Comparison of ENCODE assay signal across 3 cellular contexts in genomic region chr7:106010331-106010730, GRCh38.
TF ChIP-seq lines count a peak whose summit lies in the region.

No MANE protein-coding gene starts in this region.

TF ChIP-seq in IMR-90, 13 proteins besides CTCF, POLR2A, EP300 and RAD21:
- TF ChIP-seq RCOR1 (IDR thresholded peaks at IDR 0.05; ENCODE audit: insufficient replicate concordance, low read length), result no peak
- peak; percentile 91 for TF ChIP-seq CEBPB (IDR thresholded peaks at IDR 0.05; ENCODE audit: low read depth, low read length)
- TF ChIP-seq ELK1 (IDR thresholded peaks at IDR 0.05; ENCODE audit: borderline replicate concordance, low read depth, low read length), result no peak
TF ChIP-seq in IMR-90: peak in this region for 1.

TF ChIP-seq in K562, 482 proteins besides CTCF, POLR2A, EP300 and RAD21:
- no peak for TF ChIP-seq ZNF124 (CRISPR knock-in tag; IDR thresholded peaks at IDR 0.05)
- no peak for TF ChIP-seq KLF6 (CRISPR knock-in tag; IDR thresholded peaks at IDR 0.05; ENCODE audit: borderline replicate concordance)
- 0 out of 2 replicates have a peak, but pooled peaks have one; percentile 3 for TF ChIP-seq BHLHE40 (IDR thresholded peaks at IDR 0.05; ENCODE audit: low read length)
- peak; percentile 63; the same call in 1 of the 2 replicates for TF ChIP-seq CEBPG (CRISPR knock-in tag; IDR thresholded peaks at IDR 0.05)
- peak; percentile 65 to 82; a peak in 3 of 4 replicates for TF ChIP-seq CEBPG (tag; conservative IDR thresholded peaks at IDR 0.05 in 1 of 2, IDR thresholded peaks at IDR 0.05 in 1 of 2)
- peak; percentile 88 for TF ChIP-seq CEBPB (tag; IDR thresholded peaks at IDR 0.05)
- peak; percentile 48; the same call in 1 of the 2 replicates for TF ChIP-seq CTBP1 (IDR thresholded peaks at IDR 0.05; ENCODE audit: borderline replicate concordance)
- peak; percentile 94 for TF ChIP-seq SPI1 (IDR thresholded peaks at IDR 0.05; ENCODE audit: borderline replicate concordance, low read depth, low read length)
- peak; percentile 40; the same call in 1 of the 2 replicates for TF ChIP-seq ZNF263 (CRISPR knock-in tag; IDR thresholded peaks at IDR 0.05; ENCODE audit: borderline replicate concordance)
- no peak for TF ChIP-seq NCOR1 (IDR thresholded peaks at IDR 0.05)
- peak; percentile 88 for TF ChIP-seq ZKSCAN8 (CRISPR knock-in tag; IDR thresholded peaks at IDR 0.05)

TF ChIP-seq in SK-N-SH, 30 proteins besides CTCF, POLR2A, EP300 and RAD21:
- TF ChIP-seq PBX3 (IDR thresholded peaks at IDR 0.05) (no peak), NFIC (IDR thresholded peaks at IDR 0.05; ENCODE audit: borderline replicate concordance) (no peak), CHD2 (IDR thresholded peaks at IDR 0.05; ENCODE audit: low read length, partially characterized antibody) (no peak), RFX5 (IDR thresholded peaks at IDR 0.05; ENCODE audit: low read length) (no peak), MXI1 (IDR thresholded peaks at IDR 0.05; ENCODE audit: low read depth, low read length) (no peak), FOSL2 (IDR thresholded peaks at IDR 0.05; ENCODE audit: borderline replicate concordance, low read depth) (no peak), FOXM1 (IDR thresholded peaks at IDR 0.05; ENCODE audit: low read depth) (no peak), NRF1 (IDR thresholded peaks at IDR 0.05; ENCODE audit: low read depth, low read length) (no peak), EZH2phosphoT487 (IDR thresholded peaks at IDR 0.05; ENCODE audit: borderline replicate concordance, low read depth) (no peak), GABPA (IDR thresholded peaks at IDR 0.05; ENCODE audit: low read depth) (no peak), SMC3 (IDR thresholded peaks at IDR 0.05; ENCODE audit: low read depth, low read length) (no peak), REST (IDR thresholded peaks at IDR 0.05; ENCODE audit: low read depth, low read length) (no peak), MAX (IDR thresholded peaks at IDR 0.05; ENCODE audit: low read depth) (no peak), TCF12 (IDR thresholded peaks at IDR 0.05) (no peak), JUND (IDR thresholded peaks at IDR 0.05) (no peak), ZBTB33 (IDR thresholded peaks at IDR 0.05; ENCODE audit: borderline replicate concordance, low read depth) (no peak), ELF1 (IDR thresholded peaks at IDR 0.05) (no peak), USF1 (IDR thresholded peaks at IDR 0.05; ENCODE audit: borderline replicate concordance, low read depth) (no peak), SIN3A (IDR thresholded peaks at IDR 0.05; ENCODE audit: borderline replicate concordance, low read depth, low read length) (no peak)
